In the genomic region with DNA sequence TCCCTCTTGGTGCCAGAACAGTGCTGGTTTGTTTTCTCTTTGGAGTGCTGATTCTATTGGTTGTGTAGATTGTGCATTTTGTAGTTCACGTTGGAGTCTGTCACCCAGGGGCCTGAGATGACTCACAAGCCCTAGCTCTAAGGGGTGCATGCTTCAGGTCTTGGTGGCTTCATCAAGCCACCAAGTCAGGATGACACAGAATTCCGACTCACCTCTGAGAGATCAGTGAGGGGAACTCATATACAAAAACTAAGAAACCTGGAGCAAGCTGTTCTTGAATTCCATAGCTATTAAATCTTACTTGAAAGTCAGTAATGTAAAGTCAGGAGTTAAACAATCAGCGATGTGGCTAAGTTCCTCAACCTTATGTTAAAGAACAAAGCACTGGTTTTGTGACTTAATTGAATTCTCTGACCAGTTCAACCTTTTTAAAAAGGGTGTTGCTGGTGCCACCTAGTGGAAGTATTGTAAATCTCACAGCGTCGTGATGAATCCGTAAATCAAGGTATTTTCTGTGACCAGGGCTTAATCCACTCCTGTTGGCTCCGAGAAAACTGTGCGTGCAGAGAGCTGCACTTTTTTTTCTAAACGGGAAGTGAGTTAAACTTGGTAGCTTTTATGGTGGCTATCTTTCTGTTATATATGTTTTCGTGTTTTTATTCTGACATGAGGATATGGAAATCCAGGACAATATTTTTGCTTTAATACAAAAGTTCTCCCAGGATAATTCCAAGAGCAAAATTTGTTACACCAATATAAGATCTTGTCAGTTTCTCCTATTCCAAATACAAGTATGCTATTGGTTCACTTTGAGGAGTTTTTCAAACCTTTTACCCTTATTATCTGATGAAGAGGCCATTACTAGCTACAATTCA, we compare ENCODE assay signal across 8 cellular contexts. TPM values are rescaled to one million over a fixed set of nuclear protein-coding genes. Genes with fewer than 3 reads are reported as not detected.
DNase-seq lines count a peak whose midpoint lies in the region; ATAC-seq and TF ChIP-seq lines count a peak whose summit lies in the region.

No MANE protein-coding gene starts in this region.

- no peak overlapping the region for H3K23ac ChIP-seq in mesenchymal stem cell (ENCODE audit: low read length in 2 of 2)

- H2BK15ac ChIP-seq in mesenchymal stem cell (ENCODE audit: low read depth, poor library complexity, severe bottlenecking), result no peak overlapping the region

- DNase-seq in AML-193 (lab: John Stamatoyannopoulos, UW) (peak; percentile 62 to 76), NCI-H1417 (lab: John Stamatoyannopoulos, UW) (peak; percentile 68 to 90 (median 83)), T-helper 2 cell (peak in 4 of 5 experiments; percentile 2 to 54 (median 4)), mesenchymal stem cell (peak; percentile 76), tibial artery (no peak)
- no peak for DNase-seq in effector memory CD4-positive, alpha-beta T cell

- peak overlapping the region; percentile 15 for H2AK5ac ChIP-seq in mesenchymal stem cell (ENCODE audit: low read length, severe bottlenecking)

- H4K91ac ChIP-seq in mesenchymal stem cell (ENCODE audit: low read length), result no peak overlapping the region

- H3K79me1 ChIP-seq in mesenchymal stem cell (replicated peaks; ENCODE audit: low read length, poor library complexity, severe bottlenecking), result no peaks in the 10 kb centered on the region

- H3K9ac ChIP-seq in mesenchymal stem cell (ENCODE audit: low read length), result peak overlapping the region; percentile 62

- no peak overlapping the region for H4K8ac ChIP-seq in mesenchymal stem cell (ENCODE audit: low read length)

- intact Hi-C loops in tibial artery (cut with DNase I; ENCODE audit: low total_unique reads), result no loop called here

- H2BK120ac ChIP-seq in mesenchymal stem cell (ENCODE audit: low read depth, low read length), result no peak overlapping the region

- no peaks in the 10 kb centered on the region for H3K27me3 ChIP-seq in effector memory CD4-positive, alpha-beta T cell (replicated peaks; ENCODE audit: control insufficient read depth, insufficient read depth, low read length, poor library complexity, severe bottlenecking)
- H3K27me3 ChIP-seq in mesenchymal stem cell (ENCODE audit: control insufficient read depth in 1 of 2, insufficient read depth in 1 of 2, low read length in 2 of 2) (no peaks in the 10 kb centered on the region), tibial artery (peaks cover 0 to 3% of the 10 kb centered on the region in 2 donors)

- H2AFZ ChIP-seq in mesenchymal stem cell (ENCODE audit: low read depth, low read length), result no peak overlapping the region

- H3K9me3 ChIP-seq in effector memory CD4-positive, alpha-beta T cell (ENCODE audit: control insufficient read depth, low read length), result no peaks in the 10 kb centered on the region
- H3K9me3 ChIP-seq in mesenchymal stem cell (ENCODE audit: control insufficient read depth, low read length), result no peaks in the 10 kb centered on the region
- H3K9me3 ChIP-seq in tibial artery, result no peaks in the 10 kb centered on the region

- WGBS in mesenchymal stem cell, result 19% methylated on average over 8 of the region's 10 CpGs

- no peak overlapping the region for H3K4me2 ChIP-seq in mesenchymal stem cell (ENCODE audit: low read length, poor library complexity, severe bottlenecking)

- H2BK5ac ChIP-seq in mesenchymal stem cell (ENCODE audit: low read depth, low read length, poor library complexity, severe bottlenecking), result no peak overlapping the region

- H3K14ac ChIP-seq in mesenchymal stem cell (ENCODE audit: low read length in 2 of 2), result no peak overlapping the region

- no peak overlapping the region for H3K27ac ChIP-seq in effector memory CD4-positive, alpha-beta T cell (ENCODE audit: insufficient read depth, low read length, poor library complexity, severe bottlenecking)
- H3K27ac ChIP-seq in mesenchymal stem cell (ENCODE audit: low read length, poor library complexity, severe bottlenecking) (peak overlapping the region; percentile 3), tibial artery (no peak overlapping the region)

- H3K4ac ChIP-seq in mesenchymal stem cell (ENCODE audit: low read depth in 1 of 2, low read length in 2 of 2), result no peak overlapping the region

- H3K4me1 ChIP-seq in effector memory CD4-positive, alpha-beta T cell (ENCODE audit: control insufficient read depth, insufficient read depth, low read length, poor library complexity, severe bottlenecking), result no peaks in the 10 kb centered on the region
- H3K4me1 ChIP-seq in mesenchymal stem cell (ENCODE audit: control insufficient read depth, insufficient read depth, low read depth, low read length), result peaks cover 2% of the 10 kb centered on the region
- no peaks in the 10 kb centered on the region for H3K4me1 ChIP-seq in tibial artery

- H2BK12ac ChIP-seq in mesenchymal stem cell (ENCODE audit: low read length in 2 of 2), result no peak overlapping the region

- H3K4me3 ChIP-seq in effector memory CD4-positive, alpha-beta T cell (ENCODE audit: insufficient read depth, low read depth, low read length, poor library complexity, severe bottlenecking), result peak overlapping the region; percentile 0
- H3K4me3 ChIP-seq in mesenchymal stem cell (ENCODE audit: insufficient read depth in 1 of 2, low read depth in 1 of 2, low read length in 2 of 2), result no peak overlapping the region
- no peak overlapping the region for H3K4me3 ChIP-seq in tibial artery

- H3K36me3 ChIP-seq in effector memory CD4-positive, alpha-beta T cell (ENCODE audit: control insufficient read depth, insufficient read depth, low read length), result no peaks in the 10 kb centered on the region
- H3K36me3 ChIP-seq in mesenchymal stem cell (ENCODE audit: control insufficient read depth in 1 of 2, insufficient read depth in 2 of 2, low read depth in 1 of 2, low read length in 2 of 2), result no peaks in the 10 kb centered on the region
- H3K36me3 ChIP-seq in tibial artery, result no peaks in the 10 kb centered on the region

- no peak overlapping the region for H3K18ac ChIP-seq in mesenchymal stem cell (ENCODE audit: low read depth in 1 of 2, low read length in 2 of 2)

- ATAC-seq in GM18499 (IDR thresholded peaks at IDR 0.05; ENCODE audit: insufficient read depth, unreplicated experiment) (peak; percentile 63), HG02870 (IDR thresholded peaks at IDR 0.05; ENCODE audit: unreplicated experiment) (peak; percentile 71)

- TF ChIP-seq CTCF in tibial artery (IDR thresholded peaks at IDR 0.05), result peak; percentile 73 to 76

RNA-seq across cellular contexts. Expression of a gene that starts 14.6 kb away (rescaled TPM):
- polyA plus RNA-seq in mesenchymal stem cell (2013, experiment 1 of 2), result 0.01 TPM
- 0.01 TPM for polyA plus RNA-seq in mesenchymal stem cell (2013, experiment 2 of 2)

Comparison
In these comparisons a context has a peak if more than half of its experiments do, and no peak if none do; other contexts are left out.
1. DNase-seq: peak in AML-193 (2 of 2), NCI-H1417 (3 of 3), T-helper 2 cell (4 of 5) and mesenchymal stem cell (single experiment); none in effector memory CD4-positive, alpha-beta T cell (0 of 3) and tibial artery (0 of 2).